ENCODE assay signal across 22 cellular contexts in the genomic region with DNA sequence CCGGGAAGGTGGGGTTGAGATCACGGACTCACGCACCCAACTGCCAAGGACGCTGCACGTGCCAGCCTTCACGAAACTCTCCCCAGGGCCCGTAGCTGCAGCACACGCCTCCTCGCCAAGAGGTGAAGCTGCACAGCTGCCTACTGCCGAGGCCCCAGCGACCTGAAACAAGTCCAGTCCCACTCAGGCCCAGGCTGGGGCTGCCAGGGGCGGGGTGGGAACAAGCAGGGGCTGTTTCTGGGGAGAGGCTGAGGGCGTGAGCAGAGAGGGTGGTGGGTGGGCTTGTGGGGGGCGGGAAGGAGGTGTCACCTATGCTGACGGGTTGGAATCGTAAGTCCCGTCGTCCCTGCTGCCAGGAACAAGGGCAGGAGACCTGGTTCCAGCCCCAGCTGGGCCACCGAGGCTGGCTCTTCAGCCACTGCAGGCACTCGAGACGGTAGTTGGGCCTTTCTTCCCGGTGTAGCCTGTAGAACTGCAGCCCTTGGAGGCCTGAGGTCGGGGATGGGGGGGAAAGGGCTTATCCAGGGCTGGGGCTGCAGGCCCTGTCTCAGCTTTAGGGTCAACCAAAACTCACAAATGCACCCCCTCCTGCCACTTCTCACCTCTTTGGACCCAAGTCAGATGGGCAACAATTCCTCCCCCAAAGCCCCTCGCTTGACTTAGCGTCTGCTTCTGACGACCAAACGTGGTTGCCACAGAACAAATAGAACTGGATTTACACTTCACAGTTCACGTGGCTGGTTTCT. TPM values are rescaled to one million over a fixed set of nuclear protein-coding genes. Genes with fewer than 3 reads are reported as not detected.
DNase-seq lines count a peak whose midpoint lies in the region; ATAC-seq and TF ChIP-seq lines count a peak whose summit lies in the region.
"Had no signal": no experiment of that assay in that cellular context is flagged by ENCODE, and none has a peak within 500 bp of the region (broad histone marks: within the 10 kb centered on the region; RNA-seq: fewer than 3 reads in every experiment).

No MANE protein-coding gene starts in this region.

- H3K27me3 Mint-ChIP-seq in CD14-positive monocyte (ENCODE audit: low read depth in 3 of 3) = peaks cover 18 to 47% (median 32%) of the 10 kb centered on the region in 3 donors

- H3K27me3 ChIP-seq in RWPE2 (ENCODE audit: insufficient read depth, poor library complexity, severe bottlenecking) = peaks cover 17% of the 10 kb centered on the region
- peaks cover 42% of the 10 kb centered on the region for H3K27me3 ChIP-seq in lower lobe of right lung (ENCODE audit: low read depth)
- no peaks in the 10 kb centered on the region for H3K27me3 ChIP-seq in trophoblast cell (ENCODE audit: insufficient read depth, low read length)

- H3K79me1 ChIP-seq in trophoblast cell (ENCODE audit: low read length) = no peaks in the 10 kb centered on the region

- peaks cover 0 to 13% (median 3%) of the 10 kb centered on the region in 7 donors for H3K9me3 Mint-ChIP-seq in CD14-positive monocyte
- H3K9me3 Mint-ChIP-seq: CD4-positive, alpha-beta T cell had no signal

- no peak overlapping the region for H2BK12ac ChIP-seq in trophoblast cell (ENCODE audit: low read length)

- H3K4me1 ChIP-seq in RWPE2 (ENCODE audit: insufficient read depth, poor library complexity, severe bottlenecking) (no peaks in the 10 kb centered on the region), lower lobe of right lung (no peaks in the 10 kb centered on the region), trophoblast cell (ENCODE audit: control insufficient read depth in 1 of 2, insufficient read depth in 2 of 2, low read length in 2 of 2) (no peaks in the 10 kb centered on the region)

- H2BK5ac ChIP-seq in trophoblast cell (ENCODE audit: low read depth, low read length, poor library complexity) = no peak overlapping the region

- H3K36me3 Mint-ChIP-seq in CD14-positive monocyte = no peaks in the 10 kb centered on the region

- no peaks in the 10 kb centered on the region for H3K4me1 Mint-ChIP-seq in CD14-positive monocyte

- no peak overlapping the region for H3K4ac ChIP-seq in trophoblast cell (ENCODE audit: low read depth, low read length)

- no peak overlapping the region for H3K4me3 ChIP-seq in RWPE2 (ENCODE audit: severe bottlenecking)
- H3K4me3 ChIP-seq in lower lobe of right lung = no peak overlapping the region
- no peak overlapping the region for H3K4me3 ChIP-seq in trophoblast cell (ENCODE audit: low read depth, low read length)
- H3K4me3 ChIP-seq: SK-N-MC had no signal

- H3K27ac ChIP-seq in RWPE2 (ENCODE audit: poor library complexity, severe bottlenecking) (no peak overlapping the region), lower lobe of right lung (no peak overlapping the region), trophoblast cell (ENCODE audit: low read depth, low read length) (no peak overlapping the region)
- H3K27ac ChIP-seq: KMS-11, SK-N-MC had no signal

- peak; percentile 57 for DNase-seq in 8988T
- peak; percentile 26 for DNase-seq in GM20000 (ENCODE audit: low spot score)
- DNase-seq in RWPE2 (ENCODE audit: low spot score) = peak; percentile 45
- DNase-seq in lower lobe of right lung = peak; percentile 34
- no peak for DNase-seq in CD14-positive monocyte (ENCODE audit: low spot score)
- no peak for DNase-seq in trophoblast cell
- DNase-seq: CD4-positive, alpha-beta T cell; COR-L47; DMS 273 treated with DMSO at 0.1 percent for 48 hours; DMS79 treated with DMSO at 0.1 percent for 48 hours; H9; HFFc6; NCI-H1694; NCI-H446; NCI-H526; OCI-M1; SHP77 had no signal

- no peak for TF ChIP-seq CTCF in GM20000 (IDR thresholded peaks at IDR 0.05; ENCODE audit: extremely low read depth, missing control alignments)
- no peak for TF ChIP-seq CTCF in RWPE2 (IDR thresholded peaks at IDR 0.05; ENCODE audit: poor library complexity, severe bottlenecking)
- TF ChIP-seq CTCF in lower lobe of right lung (IDR thresholded peaks at IDR 0.05) = no peak
- TF ChIP-seq CTCF in CD14-positive monocyte (IDR thresholded peaks at IDR 0.05) = no peak

- no peaks in the 10 kb centered on the region for H3K9me3 ChIP-seq in RWPE2 (ENCODE audit: severe bottlenecking)
- no peaks in the 10 kb centered on the region for H3K9me3 ChIP-seq in lower lobe of right lung
- peaks cover 12% of the 10 kb centered on the region for H3K9me3 ChIP-seq in trophoblast cell (ENCODE audit: insufficient read depth, low read depth, low read length)

- intact Hi-C loops in lower lobe of right lung (cut with DNase I) = no loop called here
- intact Hi-C loops in CD14-positive monocyte (cut with micrococcal nuclease) = no loop called here

- no peak overlapping the region for H3K18ac ChIP-seq in trophoblast cell (ENCODE audit: low read length)

- H4K12ac ChIP-seq in trophoblast cell (ENCODE audit: low read depth, low read length) = no peak overlapping the region

- peak overlapping the region in 1 of 7 donors; percentile 35 for H3K27ac Mint-ChIP-seq in CD14-positive monocyte
- H3K27ac Mint-ChIP-seq: CD4-positive, alpha-beta T cell; HFFc6 had no signal

- H3K4me2 ChIP-seq in trophoblast cell (ENCODE audit: low read length) = no peak overlapping the region
- H3K4me2 ChIP-seq: KMS-11 had no signal

- H3K14ac ChIP-seq in trophoblast cell (ENCODE audit: low read length) = no peak overlapping the region

- no peak overlapping the region for H3K4me3 Mint-ChIP-seq in CD14-positive monocyte
- H3K4me3 Mint-ChIP-seq: CD4-positive, alpha-beta T cell; H9; HFFc6 had no signal

- H4K8ac ChIP-seq in trophoblast cell (ENCODE audit: low read depth, low read length) = no peak overlapping the region

- H2AK5ac ChIP-seq in trophoblast cell (ENCODE audit: low read length) = no peak overlapping the region

- H3K36me3 ChIP-seq in RWPE2 (ENCODE audit: low read depth) (no peaks in the 10 kb centered on the region), lower lobe of right lung (no peaks in the 10 kb centered on the region), trophoblast cell (ENCODE audit: control insufficient read depth in 1 of 2, insufficient read depth in 2 of 2, low read length in 2 of 2) (no peaks in the 10 kb centered on the region)

- ATAC-seq in RWPE2 (ENCODE audit: low read depth) (no peak), lower lobe of right lung (no peak), HG03097 (IDR thresholded peaks at IDR 0.05; ENCODE audit: low FRiP score, unreplicated experiment) (no peak)

- no peak overlapping the region for H2AFZ ChIP-seq in trophoblast cell (ENCODE audit: insufficient read depth, low read length, poor library complexity)

- H4K91ac ChIP-seq in trophoblast cell (ENCODE audit: low read depth, low read length) = no peak overlapping the region

- H2BK120ac ChIP-seq in trophoblast cell (ENCODE audit: insufficient read depth, low read length, poor library complexity) = no peak overlapping the region

- no peak overlapping the region for H3K9ac ChIP-seq in trophoblast cell (ENCODE audit: low read length)
- H3K9ac ChIP-seq: KMS-11 had no signal

- WGBS in trophoblast cell (ENCODE audit: extremely low coverage, insufficient coverage, insufficient read length) = no CpG with 5 or more reads among the region's 28 CpGs

- no peak overlapping the region for H3K23ac ChIP-seq in trophoblast cell (ENCODE audit: low read length)

- no peaks in the 10 kb centered on the region for H3K79me2 ChIP-seq in trophoblast cell (ENCODE audit: control insufficient read depth, insufficient read depth, low read length, poor library complexity)

RNA-seq across cellular contexts. Expression of gene MUC20, which starts 44.4 kb away (rescaled TPM):
- total RNA-seq in lower lobe of right lung = 14.3 TPM
- not detected for polyA plus RNA-seq in CD14-positive monocyte
- 1.8 and 2.3 TPM in 2 replicates for polyA plus RNA-seq in trophoblast cell (2013)
- total RNA-seq: H9, HT1080 had no signal

RNA-seq across cellular contexts. Expression of gene MUC4, which starts 46.6 kb away (rescaled TPM):
- 7.9 TPM for total RNA-seq in lower lobe of right lung
- not detected for polyA plus RNA-seq in CD14-positive monocyte
- polyA plus RNA-seq in trophoblast cell (2013) = 0.05 and 0.08 TPM in 2 replicates
- total RNA-seq: CD4-positive, alpha-beta T cell; HFFc6 had no signal
- polyA plus RNA-seq: BJ had no signal

Comparison
In these comparisons a context has a peak if more than half of its experiments do, and no peak if none do; other contexts are left out.
1. DNase-seq: peak in 8988T (single experiment), GM20000 (single experiment), RWPE2 (single experiment) and lower lobe of right lung (single experiment); none in CD14-positive monocyte (single experiment) and trophoblast cell (0 of 2).